In genomic region chr2:39629646-39630045, GRCh38 we compare ENCODE assay signal across 26 cellular contexts. TPM values are rescaled to one million over a fixed set of nuclear protein-coding genes. Genes with fewer than 3 reads are reported as not detected.
"Had no signal": no experiment of that assay in that cellular context is flagged by ENCODE, and none has a peak within 500 bp of the region (broad histone marks: within the 10 kb centered on the region; RNA-seq: fewer than 3 reads in every experiment).

No MANE protein-coding gene starts in this region.

- H3K36me3 ChIP-seq: esophagus squamous epithelium had no signal

- H3K27me3 ChIP-seq: esophagus squamous epithelium had no signal

- H3K9me3 ChIP-seq: esophagus squamous epithelium had no signal

- H3K4me3 ChIP-seq: coronary artery, esophagus squamous epithelium had no signal

- ATAC-seq: activated naive CD4-positive, alpha-beta T cell treated with anti-CD3 and anti-CD28 coated beads, Interleukin-2, amount 50 U/mL, for 72 hours; activated T-cell treated with anti-CD3 and anti-CD28 coated beads, Interleukin-2, amount 50 U/mL, for 72 hours; effector memory CD8-positive, alpha-beta T cell; WTC11 had no signal

- DNase-seq: activated CD4-positive, alpha-beta memory T cell treated with anti-CD3 and anti-CD28 coated beads, Interleukin-2, amount 10 ng/mL, durations not matched to agents 7 days and 5 days; activated CD4-positive, alpha-beta T cell treated with anti-CD3 and anti-CD28 coated beads for 1 hour; activated CD4-positive, alpha-beta T cell treated with anti-CD3 and anti-CD28 coated beads for 4 hours; activated CD4-positive, alpha-beta T cell treated with anti-CD3 and anti-CD28 coated beads, Interleukin-2, amount 10 ng/mL, durations not matched to agents 7 days and 5 days; activated CD4-positive, alpha-beta T cell treated with anti-CD3 and anti-CD28 coated beads, Interleukin-2, amount 50 U/mL, for 4 hours; activated CD8-positive, alpha-beta memory T cell treated with anti-CD3 and anti-CD28 coated beads, Interleukin-2, amount 50 U/mL, for 48 hours; activated gamma-delta T cell; activated naive CD4-positive, alpha-beta T cell; activated naive CD4-positive, alpha-beta T cell treated with anti-CD3 and anti-CD28 coated beads, Interleukin-2, amount 10 ng/mL, durations not matched to agents 7 days and 5 days; activated T-cell treated with anti-CD3 and anti-CD28 coated beads for 4 hours; activated T-cell treated with anti-CD3 and anti-CD28 coated beads, Interleukin-2, amount 50 U/mL, for 24 hours; activated T-cell treated with anti-CD3 and anti-CD28 coated beads, Interleukin-2, amount 50 U/mL, for 72 hours; amniotic stem cell; anterior cingulate cortex; effector CD4-positive, alpha-beta T cell; effector memory CD8-positive, alpha-beta T cell; esophagus squamous epithelium; head of caudate nucleus; hippocampal formation; T-helper 2 cell had no signal

- H3K27ac ChIP-seq: coronary artery, epithelial cell of prostate, esophagus squamous epithelium, VCaP had no signal

- H3K4me1 ChIP-seq: esophagus squamous epithelium had no signal

RNA-seq across cellular contexts. Expression of gene TMEM178A, which starts 36.1 kb away (rescaled TPM):
- total RNA-seq: T-helper 1 cell treated with Interleukin-12 subunit alpha and Interleukin-12 subunit beta and Interleukin-4 antibody, amounts not matched to agents 30 ng/mL and 1 ng/mL, for 36 hours had no signal
